In the genomic region with DNA sequence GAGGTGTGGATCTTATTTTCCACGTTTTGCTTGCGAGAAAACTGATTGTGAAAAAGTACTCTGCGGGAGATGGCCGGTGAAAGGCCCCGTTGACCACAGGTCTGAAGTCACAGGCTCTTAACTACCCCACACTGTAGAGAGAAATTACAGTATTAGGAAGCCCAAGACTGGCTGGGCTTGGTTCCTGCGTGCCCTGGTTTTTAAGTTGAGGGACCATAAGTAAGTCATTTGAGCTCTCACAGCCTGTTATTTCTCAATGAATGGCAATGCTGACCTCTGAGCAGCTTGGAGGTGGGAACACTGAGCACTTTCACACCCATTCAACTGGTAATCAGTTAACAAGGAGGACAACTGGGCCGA, we compare ENCODE assay signal across 8 cellular contexts. TPM values are rescaled to one million over a fixed set of nuclear protein-coding genes. Genes with fewer than 3 reads are reported as not detected.
DNase-seq lines count a peak whose midpoint lies in the region; ATAC-seq and TF ChIP-seq lines count a peak whose summit lies in the region.

No MANE protein-coding gene starts in this region.

- CTCF ChIA-PET in HEK293 (lab: Yijun Ruan, JAX), result no interaction called here

- TF ChIP-seq CTCF in CD14-positive monocyte (IDR thresholded peaks at IDR 0.05) (no peak), HEK293 (tag by site-specific recombination; IDR thresholded peaks at IDR 0.05) (no peak), left lung (IDR thresholded peaks at IDR 0.05) (no peak)

- no peaks in the 10 kb centered on the region for H3K36me3 Mint-ChIP-seq in CD14-positive monocyte
- H3K36me3 Mint-ChIP-seq in activated naive CD8-positive, alpha-beta T cell treated with anti-CD3 and anti-CD28 coated beads, Interleukin-2, amount 10 ng/mL, durations not matched to agents 7 days and 5 days, result no peaks in the 10 kb centered on the region
- no peaks in the 10 kb centered on the region for H3K36me3 Mint-ChIP-seq in activated T-helper 2 cell treated with anti-CD3 and anti-CD28 coated beads, Interferon-gamma antibody, Interleukin-2, Interleukin-4, amounts not matched to agents 10 μg/mL and 5 μg/mL and 100 μg/mL, durations not matched to agents 14 hours and 24 hours and 36 hours (ENCODE audit: low read depth)

- H3K4me3 ChIP-seq in HEK293 (ENCODE audit: low read depth, low read length), result peak overlapping the region; percentile 58
- peak overlapping the region; percentile 37 to 38 for H3K4me3 ChIP-seq in left lung

- DNase-seq in CD14-positive monocyte (ENCODE audit: low spot score) (no peak), left lung (no peak), HuH-7 (ENCODE audit: low spot score) (no peak), pons (ENCODE audit: low spot score) (no peak), LoVo (ENCODE audit: low spot score) (no peak)
- DNase-seq in activated naive CD8-positive, alpha-beta T cell treated with anti-CD3 and anti-CD28 coated beads, Interleukin-2, amount 10 ng/mL, durations not matched to agents 7 days and 5 days, result no peak
- no peak for DNase-seq in activated T-helper 2 cell treated with anti-CD3 and anti-CD28 coated beads, Interferon-gamma antibody, Interleukin-2, Interleukin-4, amounts not matched to agents 10 μg/mL and 5 μg/mL and 100 μg/mL, durations not matched to agents 14 hours and 24 hours and 36 hours (ENCODE audit: low spot score)

- H3K4me1 ChIP-seq in HEK293 (ENCODE audit: control insufficient read depth, insufficient read depth, low read length) (peaks cover 4% of the 10 kb centered on the region), left lung (peaks cover 0 to 6% of the 10 kb centered on the region in 2 donors)

- POLR2A ChIA-PET in HEK293 (lab: Yijun Ruan, JAX), result no interaction called here
- POLR2A ChIA-PET in activated naive CD8-positive, alpha-beta T cell treated with anti-CD3 and anti-CD28 coated beads, Interleukin-2, amount 10 ng/mL, durations not matched to agents 7 days and 5 days (lab: Charles Lee), result no interaction called here

- peaks cover 0 to 7% of the 10 kb centered on the region in 2 experiments; a peak in 1 of 3 replicates for H3K36me3 ChIP-seq in HEK293 (ENCODE audit: control insufficient read depth in 2 of 2, insufficient read depth in 1 of 2, low read length in 2 of 2)
- no peaks in the 10 kb centered on the region for H3K36me3 ChIP-seq in left lung

- H3K4me3 Mint-ChIP-seq in CD14-positive monocyte, result peak overlapping the region; percentile 84 to 93
- H3K4me3 Mint-ChIP-seq in activated naive CD8-positive, alpha-beta T cell treated with anti-CD3 and anti-CD28 coated beads, Interleukin-2, amount 10 ng/mL, durations not matched to agents 7 days and 5 days, result peak overlapping the region; percentile 83
- no peak overlapping the region for H3K4me3 Mint-ChIP-seq in activated T-helper 2 cell treated with anti-CD3 and anti-CD28 coated beads, Interferon-gamma antibody, Interleukin-2, Interleukin-4, amounts not matched to agents 10 μg/mL and 5 μg/mL and 100 μg/mL, durations not matched to agents 14 hours and 24 hours and 36 hours (ENCODE audit: low read depth)

- peaks cover 17% of the 10 kb centered on the region for H3K4me1 Mint-ChIP-seq in CD14-positive monocyte
- peaks cover 38% of the 10 kb centered on the region for H3K4me1 Mint-ChIP-seq in activated naive CD8-positive, alpha-beta T cell treated with anti-CD3 and anti-CD28 coated beads, Interleukin-2, amount 10 ng/mL, durations not matched to agents 7 days and 5 days
- H3K4me1 Mint-ChIP-seq in activated T-helper 2 cell treated with anti-CD3 and anti-CD28 coated beads, Interferon-gamma antibody, Interleukin-2, Interleukin-4, amounts not matched to agents 10 μg/mL and 5 μg/mL and 100 μg/mL, durations not matched to agents 14 hours and 24 hours and 36 hours (ENCODE audit: low read depth), result peaks cover 51% of the 10 kb centered on the region

- H3K27me3 Mint-ChIP-seq in CD14-positive monocyte (ENCODE audit: low read depth in 3 of 3), result peaks cover 3 to 11% (median 8%) of the 10 kb centered on the region in 3 donors
- peaks cover 6% of the 10 kb centered on the region for H3K27me3 Mint-ChIP-seq in activated naive CD8-positive, alpha-beta T cell treated with anti-CD3 and anti-CD28 coated beads, Interleukin-2, amount 10 ng/mL, durations not matched to agents 7 days and 5 days
- peaks cover 17% of the 10 kb centered on the region for H3K27me3 Mint-ChIP-seq in activated T-helper 2 cell treated with anti-CD3 and anti-CD28 coated beads, Interferon-gamma antibody, Interleukin-2, Interleukin-4, amounts not matched to agents 10 μg/mL and 5 μg/mL and 100 μg/mL, durations not matched to agents 14 hours and 24 hours and 36 hours (ENCODE audit: low read depth)

- intact Hi-C loops in CD14-positive monocyte (cut with micrococcal nuclease) (no loop called here), left lung (cut with DNase I) (no loop called here)
- intact Hi-C loops in activated T-helper 2 cell treated with anti-CD3 and anti-CD28 coated beads, Interferon-gamma antibody, Interleukin-2, Interleukin-4, amounts not matched to agents 10 μg/mL and 5 μg/mL and 100 μg/mL, durations not matched to agents 14 hours and 24 hours and 36 hours (cut with micrococcal nuclease), result loop anchor here (2.0 kb wide), 1 partner anchor 161 kb away; a partner anchor contains a TSS

- no peaks in the 10 kb centered on the region for H3K27me3 ChIP-seq in left lung

- no peak for ATAC-seq in activated naive CD8-positive, alpha-beta T cell treated with anti-CD3 and anti-CD28 coated beads, Interleukin-2, amount 10 ng/mL, durations not matched to agents 7 days and 5 days (ENCODE audit: low read depth)
- peak; percentile 41 for ATAC-seq in left lung

- H3K9me3 Mint-ChIP-seq in CD14-positive monocyte, result no peaks in the 10 kb centered on the region
- no peaks in the 10 kb centered on the region for H3K9me3 Mint-ChIP-seq in activated naive CD8-positive, alpha-beta T cell treated with anti-CD3 and anti-CD28 coated beads, Interleukin-2, amount 10 ng/mL, durations not matched to agents 7 days and 5 days
- H3K9me3 Mint-ChIP-seq in activated T-helper 2 cell treated with anti-CD3 and anti-CD28 coated beads, Interferon-gamma antibody, Interleukin-2, Interleukin-4, amounts not matched to agents 10 μg/mL and 5 μg/mL and 100 μg/mL, durations not matched to agents 14 hours and 24 hours and 36 hours, result no peaks in the 10 kb centered on the region

- H3K9me3 ChIP-seq in HEK293 (ENCODE audit: control insufficient read depth, insufficient read depth, low read depth, low read length) (no peaks in the 10 kb centered on the region), left lung (no peaks in the 10 kb centered on the region)

- H3K27ac Mint-ChIP-seq in CD14-positive monocyte, result no peak overlapping the region
- no peak overlapping the region for H3K27ac Mint-ChIP-seq in activated naive CD8-positive, alpha-beta T cell treated with anti-CD3 and anti-CD28 coated beads, Interleukin-2, amount 10 ng/mL, durations not matched to agents 7 days and 5 days
- H3K27ac Mint-ChIP-seq in activated T-helper 2 cell treated with anti-CD3 and anti-CD28 coated beads, Interferon-gamma antibody, Interleukin-2, Interleukin-4, amounts not matched to agents 10 μg/mL and 5 μg/mL and 100 μg/mL, durations not matched to agents 14 hours and 24 hours and 36 hours, result no peak overlapping the region

- no peak overlapping the region; the same call in 1 of the 2 replicates for H3K27ac ChIP-seq in HEK293 (ENCODE audit: extremely low read depth, low read depth, low read length)
- peak overlapping the region; percentile 76 to 78 for H3K27ac ChIP-seq in left lung

TF ChIP-seq in HEK293, 187 proteins besides CTCF, POLR2A, EP300 and RAD21:
- TF ChIP-seq SCRT2 (tag by site-specific recombination; IDR thresholded peaks at IDR 0.05), result 0 out of 2 replicates have a peak, but pooled peaks have one; percentile 4
- no peak for TF ChIP-seq ZNF335 (tag by site-specific recombination; conservative IDR thresholded peaks at IDR 0.05)
- TF ChIP-seq PRDM1 (tag by site-specific recombination; IDR thresholded peaks at IDR 0.05), result peak; percentile 21; the same call in 1 of the 2 replicates
- no peak for TF ChIP-seq REPIN1 (tag by site-specific recombination; IDR thresholded peaks at IDR 0.05; ENCODE audit: low read depth)
- TF ChIP-seq, protein P1, sequence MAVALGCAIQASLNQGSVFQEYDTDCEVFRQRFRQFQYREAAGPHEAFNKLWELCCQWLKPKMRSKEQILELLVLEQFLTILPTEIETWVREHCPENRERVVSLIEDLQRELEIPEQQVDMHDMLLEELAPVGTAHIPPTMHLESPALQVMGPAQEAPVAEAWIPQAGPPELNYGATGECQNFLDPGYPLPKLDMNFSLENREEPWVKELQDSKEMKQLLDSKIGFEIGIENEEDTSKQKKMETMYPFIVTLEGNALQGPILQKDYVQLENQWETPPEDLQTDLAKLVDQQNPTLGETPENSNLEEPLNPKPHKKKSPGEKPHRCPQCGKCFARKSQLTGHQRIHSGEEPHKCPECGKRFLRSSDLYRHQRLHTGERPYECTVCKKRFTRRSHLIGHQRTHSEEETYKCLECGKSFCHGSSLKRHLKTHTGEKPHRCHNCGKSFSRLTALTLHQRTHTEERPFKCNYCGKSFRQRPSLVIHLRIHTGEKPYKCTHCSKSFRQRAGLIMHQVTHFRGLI (tag by site-specific recombination; IDR thresholded peaks at IDR 0.05), result peak; percentile 80; the same call in 1 of the 2 replicates
- no peak for TF ChIP-seq ZNF658 (tag by site-specific recombination; IDR thresholded peaks at IDR 0.05)
- no peak for TF ChIP-seq ZNF350 (tag by site-specific recombination; IDR thresholded peaks at IDR 0.05)

RNA-seq across cellular contexts. Expression of a gene that starts 0.4 kb away (rescaled TPM):
- 1 to 10 TPM in 1 of 2 donors, under 1 TPM in 1; 0.25 to 1.3 TPM for polyA plus RNA-seq in CD14-positive monocyte
- total RNA-seq in activated naive CD8-positive, alpha-beta T cell treated with anti-CD3 and anti-CD28 coated beads, Interleukin-2, amount 10 ng/mL, durations not matched to agents 7 days and 5 days, result 1 to 10 TPM; 1.4 to 1.8 TPM
- 10 to 100 TPM; 12.3 to 13.6 TPM for total RNA-seq in left lung
- 2.0 and 2.3 TPM in 2 replicates for total RNA-seq in activated T-helper 2 cell treated with anti-CD3 and anti-CD28 coated beads, Interferon-gamma antibody, Interleukin-2, Interleukin-4, amounts not matched to agents 10 μg/mL and 5 μg/mL and 100 μg/mL, durations not matched to agents 14 hours and 24 hours and 36 hours
